Comparison of ENCODE assay signal across 15 cellular contexts in genomic region chr9:16611969-16612368, GRCh38.
DNase-seq lines count a peak whose midpoint lies in the region; ATAC-seq and TF ChIP-seq lines count a peak whose summit lies in the region.
"Had no signal": no experiment of that assay in that cellular context is flagged by ENCODE, and none has a peak within 500 bp of the region (broad histone marks: within the 10 kb centered on the region; RNA-seq: fewer than 3 reads in every experiment).

No MANE protein-coding gene starts in this region.

- peak overlapping the region; percentile 84 for H3K27ac ChIP-seq in SK-N-MC
- peak overlapping the region in 1 of 2 donors; percentile 19 for H3K27ac ChIP-seq in left lung
- H3K27ac ChIP-seq: C4-2B had no signal

- intact Hi-C loops in sciatic nerve (cut with DNase I) (no loop called here), left lung (cut with DNase I) (no loop called here)

- H3K27me3 ChIP-seq in left lung, result no peaks in the 10 kb centered on the region

- no peak for TF ChIP-seq CTCF in left lung (IDR thresholded peaks at IDR 0.05)

- H3K9ac ChIP-seq in SK-N-MC (ENCODE audit: insufficient read length), result no peak overlapping the region

- H3K4me3 ChIP-seq in SK-N-MC, result peak overlapping the region; percentile 57
- H3K4me3 ChIP-seq in left lung, result no peak overlapping the region
- H3K4me3 ChIP-seq: HAP-1 had no signal

- ATAC-seq in sciatic nerve, result peak; percentile 62
- ATAC-seq in GM21526 (IDR thresholded peaks at IDR 0.05; ENCODE audit: low FRiP score, unreplicated experiment), result no peak
- ATAC-seq in left lung, result no peak
- ATAC-seq: Right ventricle myocardium inferior had no signal

- H3K9me3 ChIP-seq in SK-N-MC (ENCODE audit: low read depth, low read length), result no peaks in the 10 kb centered on the region
- H3K9me3 ChIP-seq in left lung, result peaks cover 0 to 2% of the 10 kb centered on the region in 2 donors
- H3K9me3 ChIP-seq: HAP-1 had no signal

- H3K4me1 ChIP-seq in left lung, result no peaks in the 10 kb centered on the region

- H3K36me3 ChIP-seq in SK-N-MC (ENCODE audit: insufficient read depth, low read length), result no peaks in the 10 kb centered on the region
- no peaks in the 10 kb centered on the region for H3K36me3 ChIP-seq in left lung
- H3K36me3 ChIP-seq: HAP-1 had no signal

- DNase-seq in AG20443 (ENCODE audit: low spot score), result peak; percentile 63
- DNase-seq in SK-N-MC (ENCODE audit: low read depth, low spot score), result no peak
- DNase-seq in fibroblast of gingiva (ENCODE audit: low read depth), result peak; percentile 81
- no peak for DNase-seq in sciatic nerve (ENCODE audit: low spot score)
- no peak for DNase-seq in amniotic stem cell (lab: John Stamatoyannopoulos, UW)
- no peak for DNase-seq in left lung
- DNase-seq: KBM-7, NCI-H1092, NCI-H1694 treated with DMSO at 0.1 percent for 48 hours, NCI-H446 treated with DMSO at 0.1 percent for 48 hours, NCI-H748 treated with DMSO at 0.1 percent for 48 hours had no signal

Comparison
In these comparisons a context has a peak if more than half of its experiments do, and no peak if none do; other contexts are left out.
1. DNase-seq: peak in AG20443 (single experiment) and fibroblast of gingiva (single experiment); none in SK-N-MC (single experiment), sciatic nerve (single experiment), amniotic stem cell (single experiment) and left lung (0 of 2).